ENCODE assay signal across 9 cellular contexts in genomic region chr3:49132437-49133225, GRCh38. TPM values are rescaled to one million over a fixed set of nuclear protein-coding genes. Genes with fewer than 3 reads are reported as not detected.
DNase-seq lines count a peak whose midpoint lies in the region; ATAC-seq and TF ChIP-seq lines count a peak whose summit lies in the region.
"Had no signal": no experiment of that assay in that cellular context is flagged by ENCODE, and none has a peak within 500 bp of the region (broad histone marks: within the 10 kb centered on the region; RNA-seq: fewer than 3 reads in every experiment).

Gene LAMB2 (minus strand): TSS chr3:49133050. CDS start chr3:49132867, 183 bp downstream.

- peak; percentile 61 for DNase-seq in CD14-positive monocyte (ENCODE audit: low spot score)
- peak; percentile 16 for DNase-seq in NCI-H128 (lab: John Stamatoyannopoulos, UW; ENCODE audit: unreplicated experiment)
- peak; percentile 81 for DNase-seq in MCF 10A (ENCODE audit: unreplicated experiment)
- no peak for DNase-seq in iPS DF 6.9 (ENCODE audit: low read depth, low spot score)
- peak; percentile 53 for DNase-seq in pulmonary artery endothelial cell (ENCODE audit: low read depth, low spot score)

- H3K4me1 Mint-ChIP-seq in CD14-positive monocyte = peaks cover 29% of the 10 kb centered on the region
- H3K4me1 Mint-ChIP-seq in MCF 10A (ENCODE audit: insufficient read depth, unreplicated experiment) = peaks cover 16% of the 10 kb centered on the region

- H3K27ac ChIP-seq in iPS DF 6.9 (ENCODE audit: low read length) = no peak within 1 kb of the TSS

- no peak for TF ChIP-seq POLR2A in GM18505 (IDR thresholded peaks at IDR 0.05; ENCODE audit: borderline replicate concordance, extremely low read depth, insufficient read depth, insufficient read length)

- H3K4me3 ChIP-seq in iPS DF 6.9 (ENCODE audit: low read length) = peak within 1 kb of the TSS; percentile 73; the same call in 1 of the 2 replicates

- POLR2A ChIA-PET in MCF 10A (lab: Yijun Ruan, JAX) = interaction anchor here (0.6 to 5.0 kb wide), 24 partner anchors 12 to 523 kb away, joined by 3 to 64 read pairs (median 4); partner anchors contain the start of genes GPX1, IMPDH2, KLHDC8B and NDUFAF3

- ATAC-seq in GM21723 (IDR thresholded peaks at IDR 0.05; ENCODE audit: unreplicated experiment) (no peak), GM18505 (IDR thresholded peaks at IDR 0.05; ENCODE audit: unreplicated experiment) (no peak), HG03378 (IDR thresholded peaks at IDR 0.05; ENCODE audit: unreplicated experiment) (no peak)

- 0 out of 2 replicates have a peak, but pooled peaks cover 4% of the 10 kb centered on the region for H3K4me1 ChIP-seq in iPS DF 6.9 (ENCODE audit: control insufficient read depth, insufficient read depth, low read length)

- BruUV-seq in MCF 10A (replicated peaks; lab: Mats Ljungman, UMichigan) = TSS peak; percentile 84

- H3K27me3 ChIP-seq in iPS DF 6.9 (ENCODE audit: control insufficient read depth, insufficient read depth, low read length) = no peaks in the 10 kb centered on the region

- H3K9me3 Mint-ChIP-seq in CD14-positive monocyte = peaks cover 0 to 3% (median 0%) of the 10 kb centered on the region in 7 donors
- no peaks in the 10 kb centered on the region for H3K9me3 Mint-ChIP-seq in MCF 10A (ENCODE audit: unreplicated experiment)
- H3K9me3 Mint-ChIP-seq: IgD-negative memory B cell had no signal

- H3K9me3 ChIP-seq in iPS DF 6.9 (ENCODE audit: control insufficient read depth, insufficient read depth, low read length) = no peaks in the 10 kb centered on the region

- peaks cover 3% of the 10 kb centered on the region; the same call in 1 of the 2 replicates for H3K36me3 ChIP-seq in iPS DF 6.9 (ENCODE audit: control insufficient read depth, insufficient read depth, low read length)

- WGBS in iPS DF 6.9 (ENCODE audit: insufficient coverage, insufficient read length) = no CpG with 5 or more reads among the region's 28 CpGs

- H3K4me3 Mint-ChIP-seq in CD14-positive monocyte (peak within 1 kb of the TSS; percentile 82 to 92), MCF 10A (ENCODE audit: unreplicated experiment) (peak within 1 kb of the TSS; percentile 90)

- intact Hi-C loops in CD14-positive monocyte (cut with micrococcal nuclease) = loop anchor here in 1 of 2 donors (10.0 kb wide), 1 partner anchor 148 kb away; no protein-coding TSS in a partner anchor
- intact Hi-C loops in MCF 10A (cut with micrococcal nuclease) = loop anchor here (1.0 kb wide), 1 partner anchor 12 kb away; the partner anchor contains the start of gene USP19

- H3K27ac Mint-ChIP-seq in CD14-positive monocyte (peak within 1 kb of the TSS; percentile 12 to 79 (median 70)), MCF 10A (ENCODE audit: low read depth, unreplicated experiment) (peak within 1 kb of the TSS; percentile 84)
- H3K27ac Mint-ChIP-seq: IgD-negative memory B cell had no signal

- H3K36me3 Mint-ChIP-seq in CD14-positive monocyte = peaks cover 0 to 2% of the 10 kb centered on the region in 2 donors
- peaks cover 30% of the 10 kb centered on the region for H3K36me3 Mint-ChIP-seq in MCF 10A (ENCODE audit: insufficient read depth, unreplicated experiment)

- TF ChIP-seq CTCF in CD14-positive monocyte (IDR thresholded peaks at IDR 0.05) = no peak
- no peak for TF ChIP-seq CTCF in MCF 10A (IDR thresholded peaks at IDR 0.05; ENCODE audit: unreplicated experiment)

- CTCF ChIA-PET in MCF 10A (lab: Yijun Ruan, JAX) = interaction anchor here (0.5 to 1.3 kb wide), 7 partner anchors 11 to 283 kb away, joined by 3 to 6 read pairs (median 3); partner anchors contain the start of gene QRICH1

- peaks cover 0 to 3% (median 2%) of the 10 kb centered on the region in 3 donors for H3K27me3 Mint-ChIP-seq in CD14-positive monocyte (ENCODE audit: low read depth in 3 of 3)
- no peaks in the 10 kb centered on the region for H3K27me3 Mint-ChIP-seq in MCF 10A (ENCODE audit: insufficient read depth, unreplicated experiment)

RNA-seq across cellular contexts. Expression of gene LAMB2, which starts in this region (rescaled TPM):
- 1 to 10 TPM; 4.0 to 7.6 TPM for polyA plus RNA-seq in CD14-positive monocyte
- total RNA-seq in MCF 10A (2022) = 224 and 264 TPM in 2 replicates
- 470 and 504 TPM in 2 replicates for total RNA-seq in pulmonary artery endothelial cell
- polyA plus RNA-seq: IgD-negative memory B cell had no signal
